ENCODE assay signal across 8 cellular contexts in the genomic region with DNA sequence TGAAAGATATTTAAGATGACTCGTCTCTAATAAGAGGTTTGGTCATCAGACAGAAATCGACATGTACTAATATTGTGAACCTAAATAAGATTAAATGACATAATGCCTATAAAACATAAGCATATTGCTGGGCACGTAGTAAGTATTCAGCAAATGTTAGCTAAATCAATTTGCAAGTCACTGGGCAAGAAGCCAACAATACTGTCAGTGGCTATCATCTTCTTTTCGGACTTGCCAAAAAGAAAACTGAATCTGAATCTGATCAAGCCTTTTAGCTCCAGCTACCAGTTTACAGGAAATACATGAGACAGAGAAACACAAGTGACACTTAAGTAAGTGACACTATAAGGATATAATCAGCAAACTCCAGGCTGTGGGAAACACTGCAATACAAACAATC. TPM values are rescaled to one million over a fixed set of nuclear protein-coding genes. Genes with fewer than 3 reads are reported as not detected.
DNase-seq lines count a peak whose midpoint lies in the region; ATAC-seq and TF ChIP-seq lines count a peak whose summit lies in the region.

No MANE protein-coding gene starts in this region.

- H3K27me3 ChIP-seq in CD4-positive, CD25-positive, alpha-beta regulatory T cell (ENCODE audit: control insufficient read depth, insufficient read depth, low read length) = no peaks in the 10 kb centered on the region
- no peaks in the 10 kb centered on the region for H3K27me3 ChIP-seq in fibroblast of lung (ENCODE audit: control insufficient read depth, insufficient read depth, low read length)

- DNase-seq in CD4-positive, CD25-positive, alpha-beta regulatory T cell = peak in 1 of 3 donors; percentile 36
- DNase-seq in NCI-H82 (lab: John Stamatoyannopoulos, UW) = peak; percentile 75
- peak; percentile 15 to 47 for DNase-seq in fibroblast of lung (ENCODE audit: low read depth in 2 of 2)
- DNase-seq in CD1c-positive myeloid dendritic cell (ENCODE audit: extremely low spot score) = no peak
- no peak for DNase-seq in germinal center (ENCODE audit: low spot score)
- no peak for DNase-seq in NCI-H187 (lab: John Stamatoyannopoulos, UW)

- peaks cover 23% of the 10 kb centered on the region for H3K4me1 ChIP-seq in CD4-positive, CD25-positive, alpha-beta regulatory T cell (ENCODE audit: control insufficient read depth, insufficient read depth, low read length, poor library complexity, severe bottlenecking)
- no peaks in the 10 kb centered on the region for H3K4me1 ChIP-seq in fibroblast of lung (ENCODE audit: control insufficient read depth, extremely low read depth, insufficient read depth, low read length)

- no peaks in the 10 kb centered on the region for H3K27me3 Mint-ChIP-seq in CD4-positive, CD25-positive, alpha-beta regulatory T cell

- H2AFZ ChIP-seq in fibroblast of lung (ENCODE audit: low read length) = no peak overlapping the region

- peaks cover 16% of the 10 kb centered on the region for H3K36me3 Mint-ChIP-seq in CD4-positive, CD25-positive, alpha-beta regulatory T cell

- TF ChIP-seq CTCF in fibroblast of lung (conservative IDR thresholded peaks at IDR 0.05 in 1 of 2, IDR thresholded peaks at IDR 0.05 in 1 of 2; ENCODE audit: low read depth in 1 of 2, low read length in 2 of 2) = no peak

- no peaks in the 10 kb centered on the region for H3K9me3 Mint-ChIP-seq in CD4-positive, CD25-positive, alpha-beta regulatory T cell

- no peaks in the 10 kb centered on the region for H4K20me1 ChIP-seq in fibroblast of lung (ENCODE audit: control insufficient read depth, extremely low read depth, insufficient read depth, low read length)

- no peak for ATAC-seq in CD4-positive, CD25-positive, alpha-beta regulatory T cell (ENCODE audit: low read depth in 2 of 2)
- ATAC-seq in GM18867 (IDR thresholded peaks at IDR 0.05; ENCODE audit: unreplicated experiment) = peak; percentile 76
- no peak for ATAC-seq in GM18502 (IDR thresholded peaks at IDR 0.05; ENCODE audit: poor library complexity, unreplicated experiment)

- peaks cover 0 to 2% of the 10 kb centered on the region in 2 experiments for H3K9me3 ChIP-seq in CD4-positive, CD25-positive, alpha-beta regulatory T cell (ENCODE audit: control insufficient read depth in 2 of 2, low read length in 2 of 2)
- no peaks in the 10 kb centered on the region for H3K9me3 ChIP-seq in fibroblast of lung (ENCODE audit: control insufficient read depth, insufficient read depth, low read depth, low read length)

- H3K4me2 ChIP-seq in fibroblast of lung (ENCODE audit: extremely low read depth, insufficient read depth, low read length) = peak overlapping the region; percentile 92

- H3K9ac ChIP-seq in fibroblast of lung (ENCODE audit: insufficient read depth, low read length) = no peak overlapping the region

- peak overlapping the region; percentile 71 for H3K4me3 ChIP-seq in CD4-positive, CD25-positive, alpha-beta regulatory T cell (ENCODE audit: low read depth, low read length)
- no peak overlapping the region for H3K4me3 ChIP-seq in fibroblast of lung (replicated peaks in 1 of 4; ENCODE audit: control extremely low read depth in 1 of 4, insufficient read depth in 1 of 4, low read depth in 3 of 4, low read length in 4 of 4)

- H3K4me3 Mint-ChIP-seq in CD4-positive, CD25-positive, alpha-beta regulatory T cell = peak overlapping the region; percentile 38 to 81 (median 64)

- H3K4me1 Mint-ChIP-seq in CD4-positive, CD25-positive, alpha-beta regulatory T cell = peaks cover 21 to 39% (median 25%) of the 10 kb centered on the region in 4 donors

- H3K27ac ChIP-seq in CD4-positive, CD25-positive, alpha-beta regulatory T cell (ENCODE audit: insufficient read depth, low read length, poor library complexity, severe bottlenecking) = no peak overlapping the region
- H3K27ac ChIP-seq in fibroblast of lung (ENCODE audit: insufficient read depth, low read length) = no peak overlapping the region

- no peaks in the 10 kb centered on the region for H3K79me2 ChIP-seq in fibroblast of lung (ENCODE audit: control insufficient read depth, insufficient read depth, low read length)

- H3K27ac Mint-ChIP-seq in CD4-positive, CD25-positive, alpha-beta regulatory T cell = peak overlapping the region; percentile 20 to 95 (median 53)

- peaks cover 8% of the 10 kb centered on the region for H3K36me3 ChIP-seq in CD4-positive, CD25-positive, alpha-beta regulatory T cell (ENCODE audit: control insufficient read depth, insufficient read depth, low read length)
- H3K36me3 ChIP-seq in fibroblast of lung (ENCODE audit: control insufficient read depth, insufficient read depth, low read length) = no peaks in the 10 kb centered on the region

RNA-seq across cellular contexts. Expression of a gene that starts 46.0 kb away (rescaled TPM):
- total RNA-seq in CD4-positive, CD25-positive, alpha-beta regulatory T cell = 916 TPM
- 1,000 to 10,000 TPM; 1,593 to 3,054 (median 2,579) TPM for polyA plus RNA-seq in CD4-positive, CD25-positive, alpha-beta regulatory T cell
- 1,198 and 2,039 TPM in 2 replicates for total RNA-seq in fibroblast of lung
- polyA plus RNA-seq in fibroblast of lung = 1,777 and 2,145 TPM in 2 replicates
- polyA plus RNA-seq in fibroblast of lung (2012) = 2,268 and 2,297 TPM in 2 replicates
- 415 and 502 TPM in 2 replicates for polyA minus RNA-seq in fibroblast of lung (ENCODE audit: low replicate concordance)

Comparison
In these comparisons a context has a peak if more than half of its experiments do, and no peak if none do; other contexts are left out.
1. DNase-seq: peak in NCI-H82 (single experiment) and fibroblast of lung (2 of 2); none in CD1c-positive myeloid dendritic cell (single experiment), germinal center (single experiment) and NCI-H187 (0 of 2).